ENCODE assay signal across 1 cellular context in the genomic region with DNA sequence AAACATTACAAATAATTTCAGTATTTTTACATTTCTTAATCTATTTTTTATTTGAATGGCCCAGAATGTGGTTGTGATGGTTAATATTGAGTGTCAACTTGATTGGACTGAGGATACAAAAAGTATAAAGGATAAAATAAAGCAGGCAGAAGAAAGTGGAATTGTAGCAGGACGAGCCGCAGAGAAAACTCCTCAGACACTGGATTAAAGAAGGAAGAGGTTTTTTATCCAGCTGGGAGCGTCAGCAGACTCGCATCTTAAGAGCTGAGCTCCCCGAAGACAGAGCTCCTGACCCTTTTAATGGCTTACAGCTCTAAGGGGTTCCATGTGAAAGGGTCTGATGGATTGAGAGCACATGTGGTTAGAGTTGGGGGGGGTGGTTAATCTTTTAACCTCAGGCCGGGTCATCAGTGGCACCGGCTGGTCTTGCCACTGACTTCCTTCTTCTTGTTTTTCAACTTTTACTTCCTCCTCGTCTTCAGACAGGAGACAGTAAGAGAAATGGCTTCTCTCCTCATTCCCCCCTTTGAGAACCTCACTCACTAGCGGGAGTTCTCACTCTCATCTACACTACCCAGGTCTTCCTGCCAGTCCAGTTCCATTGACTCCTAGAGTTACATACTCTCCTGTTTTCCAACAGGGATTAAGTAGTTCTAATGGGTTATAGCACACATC.
TF ChIP-seq lines count a peak whose summit lies in the region.

No MANE protein-coding gene starts in this region.

TF ChIP-seq in K562, 482 proteins besides CTCF, POLR2A, EP300 and RAD21 (continued from another document):
- TF ChIP-seq, protein P1, sequence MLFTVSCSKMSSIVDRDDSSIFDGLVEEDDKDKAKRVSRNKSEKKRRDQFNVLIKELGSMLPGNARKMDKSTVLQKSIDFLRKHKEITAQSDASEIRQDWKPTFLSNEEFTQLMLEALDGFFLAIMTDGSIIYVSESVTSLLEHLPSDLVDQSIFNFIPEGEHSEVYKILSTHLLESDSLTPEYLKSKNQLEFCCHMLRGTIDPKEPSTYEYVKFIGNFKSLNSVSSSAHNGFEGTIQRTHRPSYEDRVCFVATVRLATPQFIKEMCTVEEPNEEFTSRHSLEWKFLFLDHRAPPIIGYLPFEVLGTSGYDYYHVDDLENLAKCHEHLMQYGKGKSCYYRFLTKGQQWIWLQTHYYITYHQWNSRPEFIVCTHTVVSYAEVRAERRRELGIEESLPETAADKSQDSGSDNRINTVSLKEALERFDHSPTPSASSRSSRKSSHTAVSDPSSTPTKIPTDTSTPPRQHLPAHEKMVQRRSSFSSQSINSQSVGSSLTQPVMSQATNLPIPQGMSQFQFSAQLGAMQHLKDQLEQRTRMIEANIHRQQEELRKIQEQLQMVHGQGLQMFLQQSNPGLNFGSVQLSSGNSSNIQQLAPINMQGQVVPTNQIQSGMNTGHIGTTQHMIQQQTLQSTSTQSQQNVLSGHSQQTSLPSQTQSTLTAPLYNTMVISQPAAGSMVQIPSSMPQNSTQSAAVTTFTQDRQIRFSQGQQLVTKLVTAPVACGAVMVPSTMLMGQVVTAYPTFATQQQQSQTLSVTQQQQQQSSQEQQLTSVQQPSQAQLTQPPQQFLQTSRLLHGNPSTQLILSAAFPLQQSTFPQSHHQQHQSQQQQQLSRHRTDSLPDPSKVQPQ (CRISPR knock-in tag; IDR thresholded peaks at IDR 0.05; ENCODE audit: borderline replicate concordance) = no peak
- TF ChIP-seq, protein P2, sequence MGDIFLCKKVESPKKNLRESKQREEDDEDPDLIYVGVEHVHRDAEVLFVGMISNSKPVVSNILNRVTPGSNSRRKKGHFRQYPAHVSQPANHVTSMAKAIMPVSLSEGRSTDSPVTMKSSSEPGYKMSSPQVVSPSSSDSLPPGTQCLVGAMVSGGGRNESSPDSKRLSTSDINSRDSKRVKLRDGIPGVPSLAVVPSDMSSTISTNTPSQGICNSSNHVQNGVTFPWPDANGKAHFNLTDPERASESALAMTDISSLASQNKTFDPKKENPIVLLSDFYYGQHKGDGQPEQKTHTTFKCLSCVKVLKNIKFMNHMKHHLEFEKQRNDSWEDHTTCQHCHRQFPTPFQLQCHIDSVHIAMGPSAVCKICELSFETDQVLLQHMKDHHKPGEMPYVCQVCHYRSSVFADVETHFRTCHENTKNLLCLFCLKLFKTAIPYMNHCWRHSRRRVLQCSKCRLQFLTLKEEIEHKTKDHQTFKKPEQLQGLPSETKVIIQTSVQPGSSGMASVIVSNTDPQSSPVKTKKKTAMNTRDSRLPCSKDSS (IDR thresholded peaks at IDR 0.05; ENCODE audit: low read depth, partially characterized antibody) = peak; percentile 63
- TF ChIP-seq ZNF133 (CRISPR knock-in tag; IDR thresholded peaks at IDR 0.05) (no peak), HMG20B (CRISPR knock-in tag; IDR thresholded peaks at IDR 0.05) (no peak), ZNF175 (CRISPR knock-in tag; IDR thresholded peaks at IDR 0.05; ENCODE audit: low read depth) (no peak), CBX5 (IDR thresholded peaks at IDR 0.05; ENCODE audit: borderline replicate concordance, low read depth) (peak; percentile 97), CBX1 (IDR thresholded peaks at IDR 0.05; ENCODE audit: low read depth) (0 out of 2 replicates have a peak, but pooled peaks have one; percentile 39), CBX3 (IDR thresholded peaks at IDR 0.05; ENCODE audit: borderline replicate concordance in 1 of 2, low read length in 2 of 2) (peak in 1 of 2 experiments; percentile 95; a peak in 2 of 3 replicates), ZNF507 (tag; conservative IDR thresholded peaks at IDR 0.05) (peak; percentile 92), RBM25 (IDR thresholded peaks at IDR 0.05; ENCODE audit: low read depth, low read length, severe bottlenecking) (peak; percentile 7), TRIM28 (IDR thresholded peaks at IDR 0.05) (peak; percentile 96), ZNF23 (CRISPR knock-in tag; IDR thresholded peaks at IDR 0.05) (no peak)
- TF ChIP-seq, protein P3, sequence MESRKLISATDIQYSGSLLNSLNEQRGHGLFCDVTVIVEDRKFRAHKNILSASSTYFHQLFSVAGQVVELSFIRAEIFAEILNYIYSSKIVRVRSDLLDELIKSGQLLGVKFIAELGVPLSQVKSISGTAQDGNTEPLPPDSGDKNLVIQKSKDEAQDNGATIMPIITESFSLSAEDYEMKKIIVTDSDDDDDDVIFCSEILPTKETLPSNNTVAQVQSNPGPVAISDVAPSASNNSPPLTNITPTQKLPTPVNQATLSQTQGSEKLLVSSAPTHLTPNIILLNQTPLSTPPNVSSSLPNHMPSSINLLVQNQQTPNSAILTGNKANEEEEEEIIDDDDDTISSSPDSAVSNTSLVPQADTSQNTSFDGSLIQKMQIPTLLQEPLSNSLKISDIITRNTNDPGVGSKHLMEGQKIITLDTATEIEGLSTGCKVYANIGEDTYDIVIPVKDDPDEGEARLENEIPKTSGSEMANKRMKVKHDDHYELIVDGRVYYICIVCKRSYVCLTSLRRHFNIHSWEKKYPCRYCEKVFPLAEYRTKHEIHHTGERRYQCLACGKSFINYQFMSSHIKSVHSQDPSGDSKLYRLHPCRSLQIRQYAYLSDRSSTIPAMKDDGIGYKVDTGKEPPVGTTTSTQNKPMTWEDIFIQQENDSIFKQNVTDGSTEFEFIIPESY (CRISPR knock-in tag; IDR thresholded peaks at IDR 0.05) = peak; percentile 95
- TF ChIP-seq, protein P4, sequence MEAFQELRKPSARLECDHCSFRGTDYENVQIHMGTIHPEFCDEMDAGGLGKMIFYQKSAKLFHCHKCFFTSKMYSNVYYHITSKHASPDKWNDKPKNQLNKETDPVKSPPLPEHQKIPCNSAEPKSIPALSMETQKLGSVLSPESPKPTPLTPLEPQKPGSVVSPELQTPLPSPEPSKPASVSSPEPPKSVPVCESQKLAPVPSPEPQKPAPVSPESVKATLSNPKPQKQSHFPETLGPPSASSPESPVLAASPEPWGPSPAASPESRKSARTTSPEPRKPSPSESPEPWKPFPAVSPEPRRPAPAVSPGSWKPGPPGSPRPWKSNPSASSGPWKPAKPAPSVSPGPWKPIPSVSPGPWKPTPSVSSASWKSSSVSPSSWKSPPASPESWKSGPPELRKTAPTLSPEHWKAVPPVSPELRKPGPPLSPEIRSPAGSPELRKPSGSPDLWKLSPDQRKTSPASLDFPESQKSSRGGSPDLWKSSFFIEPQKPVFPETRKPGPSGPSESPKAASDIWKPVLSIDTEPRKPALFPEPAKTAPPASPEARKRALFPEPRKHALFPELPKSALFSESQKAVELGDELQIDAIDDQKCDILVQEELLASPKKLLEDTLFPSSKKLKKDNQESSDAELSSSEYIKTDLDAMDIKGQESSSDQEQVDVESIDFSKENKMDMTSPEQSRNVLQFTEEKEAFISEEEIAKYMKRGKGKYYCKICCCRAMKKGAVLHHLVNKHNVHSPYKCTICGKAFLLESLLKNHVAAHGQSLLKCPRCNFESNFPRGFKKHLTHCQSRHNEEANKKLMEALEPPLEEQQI (IDR thresholded peaks at IDR 0.05) = 0 out of 2 replicates have a peak, but pooled peaks have one; percentile 34
- TF ChIP-seq, protein P5, sequence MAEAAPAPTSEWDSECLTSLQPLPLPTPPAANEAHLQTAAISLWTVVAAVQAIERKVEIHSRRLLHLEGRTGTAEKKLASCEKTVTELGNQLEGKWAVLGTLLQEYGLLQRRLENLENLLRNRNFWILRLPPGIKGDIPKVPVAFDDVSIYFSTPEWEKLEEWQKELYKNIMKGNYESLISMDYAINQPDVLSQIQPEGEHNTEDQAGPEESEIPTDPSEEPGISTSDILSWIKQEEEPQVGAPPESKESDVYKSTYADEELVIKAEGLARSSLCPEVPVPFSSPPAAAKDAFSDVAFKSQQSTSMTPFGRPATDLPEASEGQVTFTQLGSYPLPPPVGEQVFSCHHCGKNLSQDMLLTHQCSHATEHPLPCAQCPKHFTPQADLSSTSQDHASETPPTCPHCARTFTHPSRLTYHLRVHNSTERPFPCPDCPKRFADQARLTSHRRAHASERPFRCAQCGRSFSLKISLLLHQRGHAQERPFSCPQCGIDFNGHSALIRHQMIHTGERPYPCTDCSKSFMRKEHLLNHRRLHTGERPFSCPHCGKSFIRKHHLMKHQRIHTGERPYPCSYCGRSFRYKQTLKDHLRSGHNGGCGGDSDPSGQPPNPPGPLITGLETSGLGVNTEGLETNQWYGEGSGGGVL (CRISPR knock-in tag; IDR thresholded peaks at IDR 0.05) = no peak
